ENCODE assay signal across 1 cellular context in genomic region chr20:63980806-63981728, GRCh38.
TF ChIP-seq lines count a peak whose summit lies in the region.

TSS of gene PRPF6 (plus strand) at chr20:63981132. CDS start at chr20:63981246, 114 bp downstream.

TF ChIP-seq in IMR-90, 13 proteins besides CTCF, POLR2A, EP300 and RAD21 (continued from another document):
- 0 out of 2 replicates have a peak, but pooled peaks have one; percentile 51 for TF ChIP-seq ELK1 (IDR thresholded peaks at IDR 0.05; ENCODE audit: borderline replicate concordance, low read depth, low read length)
- TF ChIP-seq MXI1 (IDR thresholded peaks at IDR 0.05; ENCODE audit: borderline replicate concordance, low read depth, low read length) = peak; percentile 86
